7 cellular contexts compared by ENCODE assay signal in the genomic region with DNA sequence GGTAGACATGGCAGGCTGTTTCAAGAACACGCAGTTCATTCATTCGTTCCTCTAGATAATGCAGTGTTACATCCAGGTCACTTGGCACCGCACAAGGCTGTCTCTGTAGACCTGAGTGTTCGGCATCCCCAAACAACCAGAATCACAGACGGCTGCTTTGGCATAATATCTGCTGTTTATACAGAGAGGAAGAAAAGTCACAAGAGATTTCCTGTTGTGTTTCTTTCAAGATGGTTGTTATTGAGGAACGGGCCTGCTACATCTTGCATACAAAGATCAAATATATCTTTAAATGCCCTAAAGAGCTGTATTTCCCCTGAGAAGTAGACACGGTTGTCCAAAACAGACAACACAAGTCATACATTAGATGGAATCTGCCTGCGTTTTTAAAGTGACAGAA. TPM values are rescaled to one million over a fixed set of nuclear protein-coding genes. Genes with fewer than 3 reads are reported as not detected.
DNase-seq lines count a peak whose midpoint lies in the region; ATAC-seq, FAIRE-seq and TF ChIP-seq lines count a peak whose summit lies in the region.
"Not testable (repeated sequence)": the region's sequence is repeated elsewhere in the genome, so short reads cannot be mapped to it uniquely, and the experiment has no call there.

No MANE protein-coding gene starts in this region.

- H3K9ac ChIP-seq in BLaER1; HepG2 (ENCODE audit: insufficient read depth, low read depth, low read length): not testable (repeated sequence)

- peaks cover 37% of the 10 kb centered on the region for H3K4me1 Mint-ChIP-seq in CD8-positive, alpha-beta T cell (ENCODE audit: low read depth)
- H3K4me1 Mint-ChIP-seq in T-helper 17 cell, result not testable (repeated sequence)
- H3K4me1 Mint-ChIP-seq in activated CD8-positive, alpha-beta T cell treated with anti-CD3 and anti-CD28 coated beads, Interleukin-2, amount 10 ng/mL, durations not matched to agents 7 days and 5 days (ENCODE audit: low read depth), result peaks cover 45% of the 10 kb centered on the region
- H3K4me1 Mint-ChIP-seq in activated naive CD8-positive, alpha-beta T cell treated with anti-CD3 and anti-CD28 coated beads, Interleukin-2, amount 10 ng/mL, durations not matched to agents 7 days and 5 days, result peaks cover 16% of the 10 kb centered on the region
- peaks cover 11 to 15% of the 10 kb centered on the region in 2 donors for H3K4me1 Mint-ChIP-seq in effector memory CD8-positive, alpha-beta T cell (ENCODE audit: low read depth in 2 of 2)

- not testable (repeated sequence) for TF ChIP-seq EP300 in HepG2 (IDR thresholded peaks at IDR 0.05; ENCODE audit: low read depth in 2 of 2, low read length in 2 of 2); HepG2 (CRISPR knock-in tag; IDR thresholded peaks at IDR 0.05; ENCODE audit: borderline replicate concordance)

- H3K27me3 ChIP-seq in BLaER1; CD8-positive, alpha-beta T cell (ENCODE audit: insufficient read depth, low read length); HepG2 (ENCODE audit: control insufficient read depth in 1 of 2, insufficient read depth in 2 of 2, low read length in 2 of 2): not testable (repeated sequence)

- H3K36me3 ChIP-seq in BLaER1; CD8-positive, alpha-beta T cell (ENCODE audit: insufficient read depth, low read length); HepG2 (replicated peaks in 1 of 2; ENCODE audit: control insufficient read depth in 1 of 2, insufficient read depth in 2 of 2, low read length in 2 of 2): not testable (repeated sequence)

- H3K79me2 ChIP-seq in HepG2 (ENCODE audit: insufficient read depth, low read length), result not testable (repeated sequence)

- not testable (repeated sequence) for DNase-seq in CD8-positive, alpha-beta T cell; T-helper 17 cell; activated naive CD8-positive, alpha-beta T cell treated with anti-CD3 and anti-CD28 coated beads, Interleukin-2, amount 10 ng/mL, durations not matched to agents 7 days and 5 days; effector memory CD8-positive, alpha-beta T cell; HepG2 (ENCODE audit: low spot score)
- DNase-seq in activated CD8-positive, alpha-beta T cell treated with anti-CD3 and anti-CD28 coated beads, Interleukin-2, amount 10 ng/mL, durations not matched to agents 7 days and 5 days, result peak; percentile 28

- not testable (repeated sequence) for H3K9me3 ChIP-seq in BLaER1; CD8-positive, alpha-beta T cell (ENCODE audit: low read length); T-helper 17 cell (ENCODE audit: control insufficient read depth, low read length, poor library complexity, severe bottlenecking); HepG2 (ENCODE audit: low read length)

- H3K27ac Mint-ChIP-seq in CD8-positive, alpha-beta T cell, result peak overlapping the region; percentile 96
- peak overlapping the region; percentile 24 for H3K27ac Mint-ChIP-seq in T-helper 17 cell
- H3K27ac Mint-ChIP-seq in activated CD8-positive, alpha-beta T cell treated with anti-CD3 and anti-CD28 coated beads, Interleukin-2, amount 10 ng/mL, durations not matched to agents 7 days and 5 days, result peak overlapping the region; percentile 88
- peak overlapping the region; percentile 77 for H3K27ac Mint-ChIP-seq in activated naive CD8-positive, alpha-beta T cell treated with anti-CD3 and anti-CD28 coated beads, Interleukin-2, amount 10 ng/mL, durations not matched to agents 7 days and 5 days
- peak overlapping the region; percentile 83 to 88 for H3K27ac Mint-ChIP-seq in effector memory CD8-positive, alpha-beta T cell

- 62% methylated on average over 6 of the region's 8 CpGs for WGBS in HepG2 (ENCODE audit: low lambda C conversion rate)

- H3K27ac ChIP-seq in BLaER1; CD8-positive, alpha-beta T cell (ENCODE audit: low read depth, low read length); HepG2 (ENCODE audit: extremely low read length, insufficient read depth, low read length): not testable (repeated sequence)

- not testable (repeated sequence) for TF ChIP-seq POLR2A in HepG2 (IDR thresholded peaks at IDR 0.05; ENCODE audit: insufficient read depth in 1 of 2, low read depth in 2 of 2, low read length in 2 of 2)

- peak; percentile 77 for ATAC-seq in CD8-positive, alpha-beta T cell
- peak; percentile 74 for ATAC-seq in T-helper 17 cell
- peak; percentile 73 for ATAC-seq in activated CD8-positive, alpha-beta T cell treated with anti-CD3 and anti-CD28 coated beads, Interleukin-2, amount 10 ng/mL, durations not matched to agents 7 days and 5 days
- ATAC-seq in activated naive CD8-positive, alpha-beta T cell treated with anti-CD3 and anti-CD28 coated beads, Interleukin-2, amount 10 ng/mL, durations not matched to agents 7 days and 5 days (ENCODE audit: low read depth), result peak; percentile 38
- ATAC-seq in effector memory CD8-positive, alpha-beta T cell (replicated peaks), result peak; percentile 76
- not testable (repeated sequence) for ATAC-seq in HepG2

- not testable (repeated sequence) for BruUV-seq in HepG2 (replicated peaks; lab: Mats Ljungman, UMichigan)

- H3K4me3 Mint-ChIP-seq in CD8-positive, alpha-beta T cell, result peak overlapping the region; percentile 62
- H3K4me3 Mint-ChIP-seq in T-helper 17 cell, result peak overlapping the region; percentile 3
- peak overlapping the region; percentile 31 for H3K4me3 Mint-ChIP-seq in activated CD8-positive, alpha-beta T cell treated with anti-CD3 and anti-CD28 coated beads, Interleukin-2, amount 10 ng/mL, durations not matched to agents 7 days and 5 days
- peak overlapping the region; percentile 43 for H3K4me3 Mint-ChIP-seq in activated naive CD8-positive, alpha-beta T cell treated with anti-CD3 and anti-CD28 coated beads, Interleukin-2, amount 10 ng/mL, durations not matched to agents 7 days and 5 days
- peak overlapping the region; percentile 25 to 56 for H3K4me3 Mint-ChIP-seq in effector memory CD8-positive, alpha-beta T cell

- CTCF ChIA-PET in CD8-positive, alpha-beta T cell (lab: Charles Lee), result interaction anchor here (1.4 kb wide), 1 partner anchor 46 kb away, joined by 5 read pairs; no protein-coding TSS in a partner anchor
- CTCF ChIA-PET in activated CD8-positive, alpha-beta T cell treated with anti-CD3 and anti-CD28 coated beads, Interleukin-2, amount 10 ng/mL, durations not matched to agents 7 days and 5 days (lab: Charles Lee); HepG2 (lab: Yijun Ruan, JAX; ENCODE audit: low intra/inter-chr PET ratio, low total read pairs): not testable (repeated sequence)

- peaks cover 30% of the 10 kb centered on the region for H3K4me1 ChIP-seq in BLaER1
- H3K4me1 ChIP-seq in CD8-positive, alpha-beta T cell (ENCODE audit: insufficient read depth, low read length); HepG2 (ENCODE audit: insufficient read depth, low read length): not testable (repeated sequence)

- not testable (repeated sequence) for H3K9me3 Mint-ChIP-seq in CD8-positive, alpha-beta T cell; activated CD8-positive, alpha-beta T cell treated with anti-CD3 and anti-CD28 coated beads, Interleukin-2, amount 10 ng/mL, durations not matched to agents 7 days and 5 days (ENCODE audit: insufficient read depth); activated naive CD8-positive, alpha-beta T cell treated with anti-CD3 and anti-CD28 coated beads, Interleukin-2, amount 10 ng/mL, durations not matched to agents 7 days and 5 days; effector memory CD8-positive, alpha-beta T cell

- not testable (repeated sequence) for H2AFZ ChIP-seq in HepG2 (ENCODE audit: low read length)

- H3K27me3 Mint-ChIP-seq in CD8-positive, alpha-beta T cell (ENCODE audit: low read depth); T-helper 17 cell; activated CD8-positive, alpha-beta T cell treated with anti-CD3 and anti-CD28 coated beads, Interleukin-2, amount 10 ng/mL, durations not matched to agents 7 days and 5 days (ENCODE audit: low read depth); activated naive CD8-positive, alpha-beta T cell treated with anti-CD3 and anti-CD28 coated beads, Interleukin-2, amount 10 ng/mL, durations not matched to agents 7 days and 5 days; effector memory CD8-positive, alpha-beta T cell: not testable (repeated sequence)

- POLR2A ChIA-PET in CD8-positive, alpha-beta T cell (lab: Charles Lee), result interaction anchor here (1.0 to 1.5 kb wide), 5 partner anchors 12 to 86 kb away, joined by 3 to 6 read pairs (median 3); a partner anchor contains a TSS
- POLR2A ChIA-PET in activated CD8-positive, alpha-beta T cell treated with anti-CD3 and anti-CD28 coated beads, Interleukin-2, amount 10 ng/mL, durations not matched to agents 7 days and 5 days (lab: Charles Lee); HepG2 (lab: Yijun Ruan, JAX): not testable (repeated sequence)
- POLR2A ChIA-PET in activated naive CD8-positive, alpha-beta T cell treated with anti-CD3 and anti-CD28 coated beads, Interleukin-2, amount 10 ng/mL, durations not matched to agents 7 days and 5 days (lab: Charles Lee), result interaction anchor here (0.6 kb wide), 1 partner anchor 42 kb away, joined by 5 read pairs; no protein-coding TSS in a partner anchor

- peak overlapping the region; percentile 62 for H3K4me2 ChIP-seq in BLaER1
- not testable (repeated sequence) for H3K4me2 ChIP-seq in HepG2 (ENCODE audit: low read depth, low read length)

- intact Hi-C loops in CD8-positive, alpha-beta T cell (cut with DNase I, micrococcal nuclease); HepG2 (cut with micrococcal nuclease; ENCODE audit: unreplicated experiment): not testable (repeated sequence)

- not testable (repeated sequence) for TF ChIP-seq CTCF in CD8-positive, alpha-beta T cell (IDR thresholded peaks at IDR 0.05); HepG2 (CRISPR knock-in tag; IDR thresholded peaks at IDR 0.05)

- peak; percentile 49 for FAIRE-seq in HepG2 (lab: Jason Lieb, UNC)

- not testable (repeated sequence) for H4K20me1 ChIP-seq in BLaER1; HepG2 (ENCODE audit: insufficient read depth, low read length)

- not testable (repeated sequence) for TF ChIP-seq RAD21 in HepG2 (CRISPR knock-in tag; IDR thresholded peaks at IDR 0.05)

- H3K36me3 Mint-ChIP-seq in CD8-positive, alpha-beta T cell; T-helper 17 cell (ENCODE audit: low read depth); activated CD8-positive, alpha-beta T cell treated with anti-CD3 and anti-CD28 coated beads, Interleukin-2, amount 10 ng/mL, durations not matched to agents 7 days and 5 days (ENCODE audit: low read depth); activated naive CD8-positive, alpha-beta T cell treated with anti-CD3 and anti-CD28 coated beads, Interleukin-2, amount 10 ng/mL, durations not matched to agents 7 days and 5 days; effector memory CD8-positive, alpha-beta T cell (ENCODE audit: insufficient read depth): not testable (repeated sequence)

- in situ Hi-C loops in HepG2 (cut with HindIII; ENCODE audit: extremely low pct_ligation_motif_present, low pct_unique_long_range_greater_than_20kb), result loop anchor here (25.0 kb wide), 1 partner anchor 331 kb away; no protein-coding TSS in a partner anchor

- H3K4me3 ChIP-seq in BLaER1; CD8-positive, alpha-beta T cell (ENCODE audit: low read depth, low read length); HepG2 (replicated peaks in 1 of 3; ENCODE audit: insufficient read depth in 1 of 3, low read depth in 2 of 3, low read length in 3 of 3): not testable (repeated sequence)

RNA-seq across cellular contexts. Expression of a gene that starts 58.8 kb away (rescaled TPM):
- 100 to 1,000 TPM; 131 to 149 TPM for total RNA-seq in CD8-positive, alpha-beta T cell
- total RNA-seq in T-helper 17 cell (100 to 1,000 TPM in 1 of 2 donors, 10 to 100 TPM in 1; 89.2 to 116 TPM), HepG2 (2016; rRNA removed; fragmentation: Illumina TruSeq; extraction: Trizol) (35.0 and 42.3 TPM in 2 replicates)
- 10 to 100 TPM; 43.2 to 49.9 TPM for total RNA-seq in activated CD8-positive, alpha-beta T cell treated with anti-CD3 and anti-CD28 coated beads, Interleukin-2, amount 10 ng/mL, durations not matched to agents 7 days and 5 days
- total RNA-seq in activated naive CD8-positive, alpha-beta T cell treated with anti-CD3 and anti-CD28 coated beads, Interleukin-2, amount 10 ng/mL, durations not matched to agents 7 days and 5 days, result 10 to 100 TPM; 59.8 to 59.9 TPM
- 16.0 and 19.7 TPM in 2 replicates for total RNA-seq in HepG2 (2016; cell fraction: cytosol; rRNA removed; fragmentation: Illumina TruSeq; extraction: Trizol; ENCODE audit: low read depth)
- total RNA-seq in HepG2 (2016; cell fraction: insoluble cytoplasmic fraction; rRNA removed; fragmentation: Illumina TruSeq; extraction: Trizol), result 35.8 and 36.0 TPM in 2 replicates
- total RNA-seq in HepG2 (2016; cell fraction: membrane; rRNA removed; fragmentation: Illumina TruSeq; extraction: Trizol), result 39.8 and 46.1 TPM in 2 replicates
- total RNA-seq in HepG2 (2016; cell fraction: nucleus; rRNA removed; fragmentation: Illumina TruSeq; extraction: Trizol), result 20.8 and 21.5 TPM in 2 replicates
- 73.4 and 79.0 TPM in 2 replicates for polyA plus RNA-seq in HepG2 (2011; rRNA removed)
- 59.4 and 71.5 TPM in 2 replicates for polyA plus RNA-seq in HepG2 (2011; cell fraction: cytosol; rRNA removed)
- polyA plus RNA-seq in HepG2 (2011; cell fraction: nucleus; rRNA removed), result 75.1 and 79.5 TPM in 2 replicates
- polyA plus RNA-seq in HepG2 (2012), result 41.3 and 42.5 TPM in 2 replicates
- 22.2 and 29.0 TPM in 2 replicates for polyA plus RNA-seq in HepG2 (2016; cell fraction: cytosol; fragmentation: Illumina TruSeq; extraction: Trizol; ENCODE audit: low read depth)
- 51.6 and 58.3 TPM in 2 replicates for polyA plus RNA-seq in HepG2 (2016; cell fraction: insoluble cytoplasmic fraction; fragmentation: Illumina TruSeq; extraction: Trizol; ENCODE audit: low read depth)
- polyA plus RNA-seq in HepG2 (2016; cell fraction: membrane; fragmentation: Illumina TruSeq; extraction: Trizol; ENCODE audit: low read depth), result 44.4 and 53.3 TPM in 2 replicates
- polyA plus RNA-seq in HepG2 (2016; cell fraction: nucleus; fragmentation: Illumina TruSeq; extraction: Trizol; ENCODE audit: insufficient read depth, low read depth), result 43.8 and 53.6 TPM in 2 replicates
- polyA minus RNA-seq in HepG2 (2011; rRNA and poly(A)+ RNA removed; ENCODE audit: low replicate concordance), result 61.4 and 106 TPM in 2 replicates
- 36.3 and 37.7 TPM in 2 replicates for polyA minus RNA-seq in HepG2 (2011; cell fraction: cytosol; rRNA and poly(A)+ RNA removed)
- polyA minus RNA-seq in HepG2 (2011; cell fraction: nucleus; rRNA and poly(A)+ RNA removed), result 30.3 and 38.9 TPM in 2 replicates

Comparison
In these comparisons a context has a peak if more than half of its experiments do, and no peak if none do; other contexts are left out.
1. H3K27ac Mint-ChIP-seq: peak in every context shown above with its lines; median percentile 96 in CD8-positive, alpha-beta T cell; 88 in activated CD8-positive, alpha-beta T cell treated with anti-CD3 and anti-CD28 coated beads, Interleukin-2, amount 10 ng/mL, durations not matched to agents 7 days and 5 days; 86 in effector memory CD8-positive, alpha-beta T cell; 77 in activated naive CD8-positive, alpha-beta T cell treated with anti-CD3 and anti-CD28 coated beads, Interleukin-2, amount 10 ng/mL, durations not matched to agents 7 days and 5 days; 24 in T-helper 17 cell.
2. H3K4me3 Mint-ChIP-seq: peak in every context shown above with its lines; median percentile 62 in CD8-positive, alpha-beta T cell; 43 in activated naive CD8-positive, alpha-beta T cell treated with anti-CD3 and anti-CD28 coated beads, Interleukin-2, amount 10 ng/mL, durations not matched to agents 7 days and 5 days; 40 in effector memory CD8-positive, alpha-beta T cell; 31 in activated CD8-positive, alpha-beta T cell treated with anti-CD3 and anti-CD28 coated beads, Interleukin-2, amount 10 ng/mL, durations not matched to agents 7 days and 5 days; 3 in T-helper 17 cell.